Comparison of ENCODE assay signal across 16 cellular contexts in the genomic region with DNA sequence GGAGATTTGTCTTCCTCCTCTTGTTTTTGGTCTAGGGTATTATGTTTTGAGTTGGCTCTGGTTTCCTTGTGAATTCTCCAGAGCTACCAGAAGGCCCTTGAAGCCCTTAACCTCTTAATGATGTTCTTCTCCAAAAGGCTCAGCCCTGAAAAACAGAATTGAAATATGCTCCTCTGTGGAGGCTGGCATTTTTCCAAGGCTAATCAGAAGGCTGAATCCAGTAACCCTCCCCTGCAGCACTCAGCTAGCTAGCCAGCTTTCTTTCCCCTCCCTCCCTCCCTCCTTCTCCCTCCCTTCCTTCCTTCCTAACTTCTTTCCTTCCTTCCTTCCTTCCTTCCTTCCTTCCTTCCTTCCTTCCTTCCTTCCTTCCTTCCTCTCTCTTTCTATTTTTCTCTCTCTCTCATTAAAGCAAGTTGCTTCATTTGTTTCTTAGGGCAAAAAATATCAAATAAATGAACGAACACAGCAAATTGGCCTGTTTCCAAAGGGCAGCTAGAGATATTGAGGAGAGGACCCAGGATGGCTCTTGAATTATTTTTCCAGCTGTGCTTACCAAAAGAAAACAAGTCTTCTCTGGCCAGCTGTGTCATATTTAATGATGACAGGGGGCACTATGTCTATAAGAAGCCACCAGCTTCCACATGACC.
DNase-seq lines count a peak whose midpoint lies in the region; ATAC-seq and TF ChIP-seq lines count a peak whose summit lies in the region.
"Had no signal": no experiment of that assay in that cellular context is flagged by ENCODE, and none has a peak within 500 bp of the region (broad histone marks: within the 10 kb centered on the region; RNA-seq: fewer than 3 reads in every experiment).

No MANE protein-coding gene starts in this region.

- DNase-seq in COR-L47 (lab: John Stamatoyannopoulos, UW) (peak; percentile 87), NCI-H1417 treated with DMSO at 0.1 percent for 48 hours (lab: John Stamatoyannopoulos, UW) (peak; percentile 44), NCI-H510A (lab: John Stamatoyannopoulos, UW) (peak; percentile 76), choroid plexus epithelial cell (ENCODE audit: low read depth) (peak; percentile 47)
- DNase-seq: activated CD4-positive, alpha-beta T cell treated with anti-CD3 and anti-CD28 coated beads, Interleukin-2, amount 50 U/mL, for 1 hour; AML-193; endodermal cell; kidney glomerular epithelial cell; naive thymus-derived CD4-positive, alpha-beta T cell; stimulated activated naive CD8-positive, alpha-beta T cell treated with anti-CD3 and anti-CD28 coated beads, Interleukin-15, Interleukin-2, amounts not matched to agents 100 U/mL and 50 U/mL, for 24 hours had no signal

- no peak overlapping the region for H3K4me3 ChIP-seq in choroid plexus epithelial cell (ENCODE audit: low read depth, low read length)
- H3K4me3 ChIP-seq: K562 had no signal

- no peak for TF ChIP-seq CTCF in choroid plexus epithelial cell (conservative IDR thresholded peaks at IDR 0.05; ENCODE audit: low read depth, low read length)

- ATAC-seq in GM21717 (IDR thresholded peaks at IDR 0.05; ENCODE audit: unreplicated experiment), result no peak
- no peak for ATAC-seq in GM19452 (IDR thresholded peaks at IDR 0.05; ENCODE audit: unreplicated experiment)
- ATAC-seq in GM21526 (IDR thresholded peaks at IDR 0.05; ENCODE audit: low FRiP score, unreplicated experiment), result no peak
- ATAC-seq in HG02571 (IDR thresholded peaks at IDR 0.05; ENCODE audit: unreplicated experiment), result no peak
- ATAC-seq: activated T-helper 17 cell treated with anti-CD3 and anti-CD28 coated beads, Interleukin-2, amount 50 U/mL, for 72 hours; K562; naive thymus-derived CD4-positive, alpha-beta T cell; stimulated activated naive CD8-positive, alpha-beta T cell treated with anti-CD3 and anti-CD28 coated beads, Interleukin-15, Interleukin-2, amounts not matched to agents 100 U/mL and 50 U/mL, for 24 hours had no signal
